ENCODE assay signal across 16 cellular contexts in genomic region chr1:230376296-230376695, GRCh38. TPM values are rescaled to one million over a fixed set of nuclear protein-coding genes. Genes with fewer than 3 reads are reported as not detected.
DNase-seq lines count a peak whose midpoint lies in the region; ATAC-seq lines count a peak whose summit lies in the region.
"Had no signal": no experiment of that assay in that cellular context is flagged by ENCODE, and none has a peak within 500 bp of the region (broad histone marks: within the 10 kb centered on the region; RNA-seq: fewer than 3 reads in every experiment).

No MANE protein-coding gene starts in this region.

- no peaks in the 10 kb centered on the region for H4K20me1 ChIP-seq in Karpas-422 (ENCODE audit: insufficient read depth, low read depth, low read length)
- H4K20me1 ChIP-seq: BLaER1 had no signal

- H3K79me2 ChIP-seq in Karpas-422 (ENCODE audit: low read length): no peaks in the 10 kb centered on the region

- H3K4me3 ChIP-seq in right cardiac atrium (ENCODE audit: low read length) (no peak overlapping the region), Karpas-422 (ENCODE audit: low read length) (no peak overlapping the region)
- H3K4me3 ChIP-seq: BLaER1 had no signal

- H3K36me3 ChIP-seq in Karpas-422 (ENCODE audit: insufficient read depth, low read length): no peaks in the 10 kb centered on the region
- H3K36me3 ChIP-seq: BLaER1 had no signal

- no peak overlapping the region for H3K9ac ChIP-seq in Karpas-422 (ENCODE audit: low read length)
- H3K9ac ChIP-seq: BLaER1 had no signal

- DNase-seq in Right ventricle myocardium inferior (ENCODE audit: missing footprints) (no peak), cardiac septum (ENCODE audit: low spot score) (no peak), right cardiac atrium (no peak), occipital lobe (lab: John Stamatoyannopoulos, UW) (peak; percentile 22), Karpas-422 (no peak), NAMALWA (ENCODE audit: low spot score) (no peak)
- DNase-seq: CD8-positive, alpha-beta memory T cell; GF-D8; GOT3; KBM-7; NCI-H2081 treated with DMSO at 0.1 percent for 48 hours; SHP77 had no signal

- peak overlapping the region; percentile 59 for H3K27ac ChIP-seq in right cardiac atrium (ENCODE audit: low read length)
- no peak overlapping the region for H3K27ac ChIP-seq in Karpas-422 (ENCODE audit: low read length)
- H3K27ac ChIP-seq: BLaER1 had no signal

- peak; percentile 35 for ATAC-seq in Right ventricle myocardium inferior
- ATAC-seq in right cardiac atrium: peak; percentile 18
- ATAC-seq in HG03520 (IDR thresholded peaks at IDR 0.05; ENCODE audit: unreplicated experiment): no peak
- no peak for ATAC-seq in activated T-helper 17 cell treated with anti-CD3 and anti-CD28 coated beads, Interleukin-2, amount 50 U/mL, for 72 hours (replicated peaks)
- ATAC-seq: Panc1 had no signal

- H3K9me2 ChIP-seq in Karpas-422 (replicated peaks; ENCODE audit: insufficient read depth, low read length): no peaks in the 10 kb centered on the region

- no peaks in the 10 kb centered on the region for H3K36me3 Mint-ChIP-seq in activated T-helper 17 cell treated with anti-CD3 and anti-CD28 coated beads, Interleukin-2, amount 50 U/mL, for 72 hours (ENCODE audit: low read depth)

- peaks cover 11% of the 10 kb centered on the region for H3K27me3 Mint-ChIP-seq in activated T-helper 17 cell treated with anti-CD3 and anti-CD28 coated beads, Interleukin-2, amount 50 U/mL, for 72 hours

- no peak overlapping the region for H3K4me2 ChIP-seq in Karpas-422 (ENCODE audit: low read depth, low read length, poor library complexity, severe bottlenecking)
- H3K4me2 ChIP-seq: BLaER1 had no signal

- H3K4me1 ChIP-seq in right cardiac atrium (ENCODE audit: control insufficient read depth, insufficient read depth, low read length) (peaks cover 7% of the 10 kb centered on the region), Karpas-422 (ENCODE audit: low read length) (no peaks in the 10 kb centered on the region)

- no peak overlapping the region for H3K27ac Mint-ChIP-seq in activated T-helper 17 cell treated with anti-CD3 and anti-CD28 coated beads, Interleukin-2, amount 50 U/mL, for 72 hours
- H3K27ac Mint-ChIP-seq: CD8-positive, alpha-beta memory T cell had no signal

- WGBS in right cardiac atrium: 52% methylated on average over 4 of the region's 4 CpGs

- peaks cover 10% of the 10 kb centered on the region for H3K9me3 Mint-ChIP-seq in activated T-helper 17 cell treated with anti-CD3 and anti-CD28 coated beads, Interleukin-2, amount 50 U/mL, for 72 hours

- intact Hi-C loops in Right ventricle myocardium inferior (cut with DNase I) (no loop called here), cardiac septum (cut with DNase I) (no loop called here), right cardiac atrium (cut with DNase I) (no loop called here)

- H2AFZ ChIP-seq in Karpas-422 (ENCODE audit: low read length): no peak overlapping the region

- peaks cover 5% of the 10 kb centered on the region for H3K9me3 ChIP-seq in right cardiac atrium (ENCODE audit: control insufficient read depth, low read length)
- H3K9me3 ChIP-seq in Karpas-422 (ENCODE audit: low read length): peaks cover 4% of the 10 kb centered on the region; the same call in 1 of the 2 replicates

- H3K27me3 ChIP-seq in right cardiac atrium (ENCODE audit: control insufficient read depth, insufficient read depth) (no peaks in the 10 kb centered on the region), Karpas-422 (ENCODE audit: low read length) (peaks cover 4% of the 10 kb centered on the region; the same call in 1 of the 2 replicates)
- H3K27me3 ChIP-seq: BLaER1 had no signal

- H3K4me3 Mint-ChIP-seq in activated T-helper 17 cell treated with anti-CD3 and anti-CD28 coated beads, Interleukin-2, amount 50 U/mL, for 72 hours: no peak overlapping the region
- H3K4me3 Mint-ChIP-seq: CD8-positive, alpha-beta memory T cell had no signal

- H3K4me1 Mint-ChIP-seq in activated T-helper 17 cell treated with anti-CD3 and anti-CD28 coated beads, Interleukin-2, amount 50 U/mL, for 72 hours: no peaks in the 10 kb centered on the region

RNA-seq across cellular contexts. Expression of gene PGBD5, which starts 49.8 kb away (rescaled TPM):
- total RNA-seq in Right ventricle myocardium inferior (15.5 TPM), cardiac septum (14.0 TPM), right cardiac atrium (10 to 100 TPM; 25.2 to 32.6 (median 28.1) TPM), occipital lobe (25.6 TPM)
- polyA plus RNA-seq in right cardiac atrium: 18.5 TPM
- total RNA-seq in Karpas-422 (2014; rRNA removed; shearing (Covaris generic); ENCODE audit: low replicate concordance): not detected in 2 replicates
- total RNA-seq in activated T-helper 17 cell treated with anti-CD3 and anti-CD28 coated beads, Interleukin-2, amount 50 U/mL, for 72 hours: under 1 TPM in 1 of 2 donors, not detected in 1; 0.52 TPM
- total RNA-seq: CD8-positive, alpha-beta memory T cell had no signal
- polyA plus RNA-seq: CD8-positive, alpha-beta memory T cell had no signal

Comparison
In these comparisons a context has a peak if more than half of its experiments do, and no peak if none do; other contexts are left out.
1. ATAC-seq: peak in Right ventricle myocardium inferior (single experiment) and right cardiac atrium (2 of 2); none in HG03520 (single experiment) and activated T-helper 17 cell treated with anti-CD3 and anti-CD28 coated beads, Interleukin-2, amount 50 U/mL, for 72 hours (single experiment).